ENCODE assay signal across 21 cellular contexts in the genomic region with DNA sequence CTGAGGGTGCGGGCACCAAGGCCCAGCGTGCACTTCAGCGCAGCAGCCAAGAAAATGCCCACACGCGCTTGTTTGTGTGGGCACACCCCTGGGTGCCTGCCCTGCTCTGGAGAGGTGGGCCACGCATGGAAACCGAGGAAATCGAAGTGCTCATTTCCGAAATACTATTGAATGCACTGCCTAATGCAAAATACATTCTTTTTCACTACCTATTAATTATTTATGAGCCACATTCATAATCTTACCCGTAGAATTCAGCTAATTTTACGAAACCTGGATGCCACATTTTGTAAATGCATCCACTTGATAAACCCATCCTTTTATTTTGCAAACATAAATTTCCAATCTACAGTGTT. TPM values are rescaled to one million over a fixed set of nuclear protein-coding genes. Genes with fewer than 3 reads are reported as not detected.
DNase-seq lines count a peak whose midpoint lies in the region; ATAC-seq, FAIRE-seq and TF ChIP-seq lines count a peak whose summit lies in the region.
"Had no signal": no experiment of that assay in that cellular context is flagged by ENCODE, and none has a peak within 500 bp of the region (broad histone marks: within the 10 kb centered on the region; RNA-seq: fewer than 3 reads in every experiment).

No MANE protein-coding gene starts in this region.

- POLR2A ChIA-PET in HepG2 (lab: Yijun Ruan, JAX) = no interaction called here

- under 1% methylated on average over 5 of the region's 11 CpGs for WGBS in HepG2 (ENCODE audit: low lambda C conversion rate)
- WGBS in right lobe of liver (ENCODE audit: insufficient coverage, low coverage, low lambda C conversion rate, missing lambda C conversion rate) = 48% methylated on average over 9 of the region's 11 CpGs
- 40 to 49% methylated on average over 8 to 11 of the region's 11 CpGs for WGBS in mesodermal cell (ENCODE audit: insufficient coverage in 2 of 2), 2 experiments

- TF ChIP-seq RAD21 in HepG2 (CRISPR knock-in tag; IDR thresholded peaks at IDR 0.05) = no peak

- CTCF ChIA-PET in HepG2 (lab: Yijun Ruan, JAX; ENCODE audit: low intra/inter-chr PET ratio, low total read pairs) = no interaction called here
- CTCF ChIA-PET in Calu3 (lab: Charles Lee) = no interaction called here

- BruUV-seq in HepG2 (replicated peaks; lab: Mats Ljungman, UMichigan) = no TSS peak
- no TSS peak for BruUV-seq in Calu3 (replicated peaks; lab: Mats Ljungman, UMichigan)

- FAIRE-seq in HepG2 (lab: Jason Lieb, UNC) (no peak), GM12891 (lab: Jason Lieb, UNC) (no peak)
- FAIRE-seq: A549 had no signal

- H3K27me3 Mint-ChIP-seq in chondrocyte (ENCODE audit: low read depth) = peaks cover 46% of the 10 kb centered on the region
- H3K27me3 Mint-ChIP-seq in Calu3 (ENCODE audit: unreplicated experiment) = no peaks in the 10 kb centered on the region

- no peaks in the 10 kb centered on the region for H3K36me3 ChIP-seq in HepG2 (replicated peaks in 1 of 2; ENCODE audit: control insufficient read depth in 1 of 2, insufficient read depth in 2 of 2, low read length in 2 of 2)
- no peaks in the 10 kb centered on the region for H3K36me3 ChIP-seq in right lobe of liver
- no peaks in the 10 kb centered on the region for H3K36me3 ChIP-seq in mesodermal cell (ENCODE audit: control insufficient read depth, insufficient read depth, low read length)
- H3K36me3 ChIP-seq: BE2C, MG63 had no signal

- intact Hi-C loops in HepG2 (cut with micrococcal nuclease; ENCODE audit: unreplicated experiment) = loop anchor here (5.0 kb wide), 1 partner anchor 700 kb away; no protein-coding TSS in a partner anchor
- intact Hi-C loops in right lobe of liver (cut with DNase I) = no loop called here
- intact Hi-C loops in Calu3 (cut with micrococcal nuclease; ENCODE audit: unreplicated experiment) = no loop called here

- H3K9me3 Mint-ChIP-seq in chondrocyte (ENCODE audit: low read depth) (no peaks in the 10 kb centered on the region), Calu3 (ENCODE audit: low read depth, unreplicated experiment) (peaks cover 19% of the 10 kb centered on the region)
- H3K9me3 Mint-ChIP-seq: activated CD4-positive, alpha-beta memory T cell treated with anti-CD3 and anti-CD28 coated beads for 36 hours; stimulated activated memory B cell treated with anti-CD40 and anti-IgM and Interleukin-4, amounts not matched to agents 10 μg/mL and 1 μg/mL and 100 μg/mL, for 72 hours had no signal

- H3K4me1 Mint-ChIP-seq in chondrocyte (ENCODE audit: low read depth) (peaks cover 24% of the 10 kb centered on the region), Calu3 (ENCODE audit: low read depth, unreplicated experiment) (no peaks in the 10 kb centered on the region)
- H3K4me1 Mint-ChIP-seq: stimulated activated memory B cell treated with anti-CD40 and anti-IgM and Interleukin-4, amounts not matched to agents 10 μg/mL and 1 μg/mL and 100 μg/mL, for 72 hours had no signal

- H3K79me2 ChIP-seq in HepG2 (ENCODE audit: insufficient read depth, low read length) = no peaks in the 10 kb centered on the region

- no peaks in the 10 kb centered on the region for H3K9me3 ChIP-seq in HepG2 (ENCODE audit: low read length)
- H3K9me3 ChIP-seq in right lobe of liver = no peaks in the 10 kb centered on the region
- no peaks in the 10 kb centered on the region for H3K9me3 ChIP-seq in mesodermal cell (ENCODE audit: control insufficient read depth, low read length)
- H3K9me3 ChIP-seq: A549, BE2C, MG63 had no signal

- H3K9ac ChIP-seq in HepG2 (ENCODE audit: insufficient read depth, low read depth, low read length) = no peak overlapping the region
- H3K9ac ChIP-seq: GM23248 had no signal

- H2AFZ ChIP-seq in HepG2 (ENCODE audit: low read length) = no peak overlapping the region
- H2AFZ ChIP-seq: GM23248 had no signal

- H3K27ac Mint-ChIP-seq in chondrocyte (ENCODE audit: unreplicated experiment) (no peak overlapping the region), Calu3 (ENCODE audit: unreplicated experiment) (no peak overlapping the region)
- H3K27ac Mint-ChIP-seq: activated CD4-positive, alpha-beta memory T cell treated with anti-CD3 and anti-CD28 coated beads for 36 hours; stimulated activated memory B cell treated with anti-CD40 and anti-IgM and Interleukin-4, amounts not matched to agents 10 μg/mL and 1 μg/mL and 100 μg/mL, for 72 hours had no signal

- H3K4me3 Mint-ChIP-seq in chondrocyte (ENCODE audit: unreplicated experiment) = no peak overlapping the region
- H3K4me3 Mint-ChIP-seq in Calu3 (ENCODE audit: low read depth, unreplicated experiment) = no peak overlapping the region
- H3K4me3 Mint-ChIP-seq: activated CD4-positive, alpha-beta memory T cell treated with anti-CD3 and anti-CD28 coated beads for 36 hours; stimulated activated memory B cell treated with anti-CD40 and anti-IgM and Interleukin-4, amounts not matched to agents 10 μg/mL and 1 μg/mL and 100 μg/mL, for 72 hours had no signal

- TF ChIP-seq CTCF in HepG2 (CRISPR knock-in tag; IDR thresholded peaks at IDR 0.05) = no peak
- no peak for TF ChIP-seq CTCF in right lobe of liver (IDR thresholded peaks at IDR 0.05)
- TF ChIP-seq CTCF in chondrocyte (IDR thresholded peaks at IDR 0.05) = peak; percentile 35
- TF ChIP-seq CTCF in Calu3 (IDR thresholded peaks at IDR 0.05; ENCODE audit: unreplicated experiment) = no peak

- H3K27me3 ChIP-seq in HepG2 (ENCODE audit: control insufficient read depth in 1 of 2, insufficient read depth in 2 of 2, low read length in 2 of 2) (peaks cover 0 to 3% of the 10 kb centered on the region in 2 experiments; a peak in 3 of 5 replicates), right lobe of liver (peaks cover 0 to 9% of the 10 kb centered on the region in 2 donors)
- H3K27me3 ChIP-seq: BE2C had no signal

- H4K20me1 ChIP-seq in HepG2 (ENCODE audit: insufficient read depth, low read length) = no peaks in the 10 kb centered on the region

- no peak for TF ChIP-seq EP300 in HepG2 (IDR thresholded peaks at IDR 0.05; ENCODE audit: low read depth in 2 of 2, low read length in 2 of 2)
- TF ChIP-seq EP300 in HepG2 (CRISPR knock-in tag; IDR thresholded peaks at IDR 0.05; ENCODE audit: borderline replicate concordance) = no peak

- no peak overlapping the region for H3K27ac ChIP-seq in HepG2 (ENCODE audit: extremely low read length, insufficient read depth, low read length)
- no peak overlapping the region for H3K27ac ChIP-seq in right lobe of liver
- H3K27ac ChIP-seq in mesodermal cell (ENCODE audit: low read depth, low read length, severe bottlenecking) = no peak overlapping the region
- H3K27ac ChIP-seq: A549, GM23248 had no signal

- H3K4me3 ChIP-seq in HepG2 (replicated peaks in 1 of 3; ENCODE audit: insufficient read depth in 1 of 3, low read depth in 2 of 3, low read length in 3 of 3) (no peak overlapping the region), right lobe of liver (peak overlapping the region in 1 of 3 donors; percentile 42), mesodermal cell (ENCODE audit: extremely low read depth, insufficient read depth, low read length, poor library complexity, severe bottlenecking) (peak overlapping the region; percentile 39)
- H3K4me3 ChIP-seq: GM23248, MG63 had no signal

- H3K36me3 Mint-ChIP-seq in chondrocyte (ENCODE audit: low read depth) (no peaks in the 10 kb centered on the region), Calu3 (ENCODE audit: insufficient read depth, unreplicated experiment) (no peaks in the 10 kb centered on the region)
- H3K36me3 Mint-ChIP-seq: activated CD4-positive, alpha-beta memory T cell treated with anti-CD3 and anti-CD28 coated beads for 36 hours; stimulated activated memory B cell treated with anti-CD40 and anti-IgM and Interleukin-4, amounts not matched to agents 10 μg/mL and 1 μg/mL and 100 μg/mL, for 72 hours had no signal

- ATAC-seq in HepG2 = no peak
- no peak for ATAC-seq in right lobe of liver
- ATAC-seq: stimulated activated memory B cell treated with anti-CD40 and anti-IgM and Interleukin-4, amounts not matched to agents 10 μg/mL and 1 μg/mL and 100 μg/mL, for 72 hours had no signal

- in situ Hi-C loops in HepG2 (cut with HindIII; ENCODE audit: extremely low pct_ligation_motif_present, low pct_unique_long_range_greater_than_20kb) = no loop called here

- no peaks in the 10 kb centered on the region for H3K4me1 ChIP-seq in HepG2 (ENCODE audit: insufficient read depth, low read length)
- no peaks in the 10 kb centered on the region for H3K4me1 ChIP-seq in right lobe of liver
- no peaks in the 10 kb centered on the region for H3K4me1 ChIP-seq in mesodermal cell (ENCODE audit: control insufficient read depth, insufficient read depth, low read length, poor library complexity, severe bottlenecking)
- H3K4me1 ChIP-seq: A549, BE2C had no signal

- no peak for DNase-seq in HepG2 (ENCODE audit: low spot score)
- DNase-seq in right lobe of liver = no peak
- no peak for DNase-seq in chondrocyte (ENCODE audit: low spot score)
- DNase-seq in Calu3 = no peak
- DNase-seq in NCI-H1092 (lab: John Stamatoyannopoulos, UW) = no peak
- no peak for DNase-seq in NCI-H1048 (lab: John Stamatoyannopoulos, UW)
- no peak for DNase-seq in GM12891 (ENCODE audit: insufficient read length, low spot score)
- DNase-seq: activated CD4-positive, alpha-beta memory T cell treated with anti-CD3 and anti-CD28 coated beads for 36 hours; activated CD4-positive, CD25-positive, alpha-beta regulatory T cell; activated effector memory CD4-positive, alpha-beta T cell treated with anti-CD3 and anti-CD28 coated beads, Interleukin-2, amount 50 U/mL, for 16 hours; activated T-cell treated with anti-CD3 and anti-CD28 coated beads for 4 hours; cortex of kidney; DND-41; GM23248; T-helper 9 cell had no signal

- TF ChIP-seq POLR2A in HepG2 (IDR thresholded peaks at IDR 0.05; ENCODE audit: insufficient read depth in 1 of 2, low read depth in 2 of 2, low read length in 2 of 2) (no peak), right lobe of liver (IDR thresholded peaks at IDR 0.05) (no peak), GM12891 (IDR thresholded peaks at IDR 0.05; ENCODE audit: low read depth, low read length) (no peak)

- H3K4me2 ChIP-seq in HepG2 (ENCODE audit: low read depth, low read length) = no peak overlapping the region

RNA-seq across cellular contexts. Expression of a gene that starts 4.8 kb away (rescaled TPM):
- total RNA-seq in HepG2 (2016; rRNA removed; fragmentation: Illumina TruSeq; extraction: Trizol) (not detected in 2 replicates), right lobe of liver (under 1 TPM in 4 of 6 experiments, not detected in 2; 0.04 to 0.16 (median 0.06) TPM), chondrocyte (0.05 TPM in 1 of 3 replicates, not detected in the others), Calu3 (2022) (not detected in 2 replicates)
- total RNA-seq in HepG2 (2016; cell fraction: cytosol; rRNA removed; fragmentation: Illumina TruSeq; extraction: Trizol; ENCODE audit: low read depth) = not detected in 2 replicates
- total RNA-seq in HepG2 (2016; cell fraction: insoluble cytoplasmic fraction; rRNA removed; fragmentation: Illumina TruSeq; extraction: Trizol) = not detected in 2 replicates
- total RNA-seq in HepG2 (2016; cell fraction: membrane; rRNA removed; fragmentation: Illumina TruSeq; extraction: Trizol) = not detected in 2 replicates
- not detected in 2 replicates for total RNA-seq in HepG2 (2016; cell fraction: nucleus; rRNA removed; fragmentation: Illumina TruSeq; extraction: Trizol)
- not detected in 2 replicates for polyA plus RNA-seq in HepG2 (2011; rRNA removed)
- not detected in 2 replicates for polyA plus RNA-seq in HepG2 (2011; cell fraction: cytosol; rRNA removed)
- not detected in 2 replicates for polyA plus RNA-seq in HepG2 (2011; cell fraction: nucleus; rRNA removed)
- not detected in 2 replicates for polyA plus RNA-seq in HepG2 (2012)
- not detected in 2 replicates for polyA plus RNA-seq in HepG2 (2016; cell fraction: cytosol; fragmentation: Illumina TruSeq; extraction: Trizol; ENCODE audit: low read depth)
- not detected in 2 replicates for polyA plus RNA-seq in HepG2 (2016; cell fraction: insoluble cytoplasmic fraction; fragmentation: Illumina TruSeq; extraction: Trizol; ENCODE audit: low read depth)
- not detected in 2 replicates for polyA plus RNA-seq in HepG2 (2016; cell fraction: membrane; fragmentation: Illumina TruSeq; extraction: Trizol; ENCODE audit: low read depth)
- not detected in 2 replicates for polyA plus RNA-seq in HepG2 (2016; cell fraction: nucleus; fragmentation: Illumina TruSeq; extraction: Trizol; ENCODE audit: insufficient read depth, low read depth)
- polyA minus RNA-seq in HepG2 (2011; rRNA and poly(A)+ RNA removed; ENCODE audit: low replicate concordance) = not detected in 2 replicates
- not detected in 2 replicates for polyA minus RNA-seq in HepG2 (2011; cell fraction: cytosol; rRNA and poly(A)+ RNA removed)
- not detected in 2 replicates for polyA minus RNA-seq in HepG2 (2011; cell fraction: nucleus; rRNA and poly(A)+ RNA removed)
- 0.18 TPM for polyA plus RNA-seq in mesodermal cell (2013, experiment 1 of 2)
- polyA plus RNA-seq in mesodermal cell (2013, experiment 2 of 2) = 0.10 TPM
- polyA plus RNA-seq in GM12891 (2012; ENCODE audit: low read depth, missing spikeins) = not detected
- total RNA-seq: activated CD4-positive, alpha-beta memory T cell treated with anti-CD3 and anti-CD28 coated beads for 36 hours; GM23248; pulmonary artery endothelial cell had no signal
- polyA plus RNA-seq: A549, GM23248 had no signal
